In genomic region chr2:152573168-152573567, GRCh38 we compare ENCODE assay signal across 8 cellular contexts.
A peak's percentile ranks its signal among the peaks of the same experiment; 100 is the strongest.
DNase-seq lines count a peak whose midpoint lies in the region; ATAC-seq, FAIRE-seq and TF ChIP-seq lines count a peak whose summit lies in the region.

No MANE protein-coding gene starts in this region.

- no peak; a peak in 1 of 4 replicates for TF ChIP-seq RAD21 in K562 (CRISPR knock-in tag; conservative IDR thresholded peaks at IDR 0.05 in 1 of 2, IDR thresholded peaks at IDR 0.05 in 1 of 2)

- no peaks in the 10 kb centered on the region for H4K20me1 ChIP-seq in K562 (replicated peaks; ENCODE audit: control insufficient read depth, insufficient read depth, low read length)

- H3K4me1 ChIP-seq in K562 (replicated peaks in 1 of 2; ENCODE audit: control insufficient read depth in 2 of 2, insufficient read depth in 2 of 2, low read length in 2 of 2) = peaks cover 0 to 6% of the 10 kb centered on the region in 2 experiments; a peak in 2 of 5 replicates
- H3K4me1 ChIP-seq in ovary (ENCODE audit: insufficient read depth) = peaks cover 5% of the 10 kb centered on the region

- no peaks in the 10 kb centered on the region for H3K79me2 ChIP-seq in K562 (ENCODE audit: control insufficient read depth, insufficient read depth, low read length)

- no peak overlapping the region for H3K4me2 ChIP-seq in K562 (ENCODE audit: insufficient read depth, low read length)

- ATAC-seq in HG02642 (IDR thresholded peaks at IDR 0.05; ENCODE audit: poor library complexity, unreplicated experiment) (peak; percentile 94), K562 (peak; percentile 91)

- H3K36me3 ChIP-seq in K562 (ENCODE audit: control insufficient read depth, insufficient read depth, low read length) (no peaks in the 10 kb centered on the region), ovary (no peaks in the 10 kb centered on the region)

- 1% methylated on average over 4 of the region's 4 CpGs for WGBS in K562 (ENCODE audit: insufficient coverage, low coverage, missing lambda C conversion rate)
- WGBS in ovary, 3 donors = 72 to 81% (median 79%) methylated on average over 4 of the region's 4 CpGs

- H3K4me3 ChIP-seq in K562 (no peak overlapping the region), ovary (no peak overlapping the region)

- TF ChIP-seq POLR2A in K562 (conservative IDR thresholded peaks at IDR 0.05) (no peak), ovary (IDR thresholded peaks at IDR 0.05) (no peak)

- CTCF ChIA-PET in K562 (lab: Yijun Ruan, JAX; ENCODE audit: low intra/inter-chr PET ratio) = interaction anchor here (0.6 kb wide), 1 partner anchor 548 kb away, joined by 3 read pairs; no protein-coding TSS in a partner anchor

- no peak overlapping the region for H3K9ac ChIP-seq in K562 (ENCODE audit: insufficient read depth in 1 of 2, low read depth in 2 of 2, low read length in 2 of 2)

- DNase-seq in NCI-H1694 treated with DMSO at 0.1 percent for 48 hours (lab: John Stamatoyannopoulos, UW) (peak; percentile 35), NCI-H1694 (lab: John Stamatoyannopoulos, UW) (no peak), NOMO-1 (lab: John Stamatoyannopoulos, UW; ENCODE audit: unreplicated experiment in 2 of 2) (peak; percentile 81 to 93), K562 (ENCODE audit: extremely low read depth in 1 of 4, low spot score in 3 of 4) (peak; percentile 20 to 76 (median 45)), non-pigmented ciliary epithelial cell (ENCODE audit: low read depth) (peak; percentile 81), NCI-H128 (lab: John Stamatoyannopoulos, UW; ENCODE audit: unreplicated experiment) (no peak), ovary (no peak)

- no peaks in the 10 kb centered on the region for H3K9me1 ChIP-seq in K562 (ENCODE audit: control insufficient read depth, insufficient read depth, low read length)

- FAIRE-seq in K562 (lab: Jason Lieb, UNC) = peak; percentile 91

- no peaks in the 10 kb centered on the region for H3K9me3 ChIP-seq in K562 (replicated peaks; ENCODE audit: control insufficient read depth, insufficient read depth, low read depth, low read length)
- no peaks in the 10 kb centered on the region for H3K9me3 ChIP-seq in ovary

- POLR2A ChIA-PET in K562 (lab: Yijun Ruan, JAX) = interaction anchor here (0.8 to 1.4 kb wide), 3 partner anchors 9 to 24 kb away, joined by 3 to 4 read pairs (median 4); no protein-coding TSS in a partner anchor

- TF ChIP-seq CTCF in K562 (IDR thresholded peaks at IDR 0.05 in 2 of 3, conservative IDR thresholded peaks at IDR 0.05 in 1 of 3; ENCODE audit: insufficient read depth in 2 of 3, low read depth in 1 of 3, low read length in 3 of 3) = no peak
- TF ChIP-seq CTCF in ovary (IDR thresholded peaks at IDR 0.05) = no peak

- H3K27me3 ChIP-seq in K562 (ENCODE audit: control insufficient read depth in 2 of 2, insufficient read depth in 2 of 2, low read length in 2 of 2) (peaks cover 2 to 4% of the 10 kb centered on the region in 2 experiments; a peak in 3 of 5 replicates), ovary (no peaks in the 10 kb centered on the region)

- H2AFZ ChIP-seq in K562 (ENCODE audit: low read depth, low read length) = no peak overlapping the region

- intact Hi-C loops in K562 (cut with micrococcal nuclease) = no loop called here
- intact Hi-C loops in ovary (cut with DNase I) = no loop called here

- no peak overlapping the region for H3K27ac ChIP-seq in K562 (ENCODE audit: extremely low read depth, low read depth, low read length)
- H3K27ac ChIP-seq in ovary = no peak overlapping the region

- peak; percentile 90 for TF ChIP-seq EP300 in K562 (IDR thresholded peaks at IDR 0.05; ENCODE audit: low read length)
- no peak for TF ChIP-seq EP300 in ovary (IDR thresholded peaks at IDR 0.05)

- in situ Hi-C loops in K562 (cut with MboI) = no loop called here

- BruUV-seq in K562 (replicated peaks; lab: Mats Ljungman, UMichigan) = no TSS peak

TF ChIP-seq in K562, 482 proteins besides CTCF, POLR2A, EP300 and RAD21 (continues in another document):
- TF ChIP-seq HDGF (IDR thresholded peaks at IDR 0.05) (no peak), TFAM (CRISPR knock-in tag; conservative IDR thresholded peaks at IDR 0.05) (no peak), ZNF197 (CRISPR knock-in tag; IDR thresholded peaks at IDR 0.05; ENCODE audit: low read depth) (0 out of 2 replicates have a peak, but pooled peaks have one; percentile 45), ZNF121 (CRISPR knock-in tag; conservative IDR thresholded peaks at IDR 0.05) (no peak), ZNF408 (CRISPR knock-in tag; IDR thresholded peaks at IDR 0.05; ENCODE audit: low read depth) (no peak), PCBP1 (IDR thresholded peaks at IDR 0.05; ENCODE audit: low read depth, low read length, poor library complexity, severe bottlenecking) (no peak), SMAD2 (IDR thresholded peaks at IDR 0.05; ENCODE audit: low read depth, low read length) (no peak), BCOR (IDR thresholded peaks at IDR 0.05) (no peak), ZNF583 (CRISPR knock-in tag; IDR thresholded peaks at IDR 0.05) (no peak), RUNX1 (IDR thresholded peaks at IDR 0.05; ENCODE audit: low read depth) (no peak), MAFG (tag; conservative IDR thresholded peaks at IDR 0.05) (peak; percentile 96), ZNF707 (CRISPR knock-in tag; conservative IDR thresholded peaks at IDR 0.05) (no peak), ZBTB5 (IDR thresholded peaks at IDR 0.05) (no peak), NEUROD1 (IDR thresholded peaks at IDR 0.05; ENCODE audit: borderline replicate concordance, low read depth, low read length, partially characterized antibody) (no peak), POLR2H (tag; IDR thresholded peaks at IDR 0.05; ENCODE audit: low read depth) (peak; percentile 58; the same call in 1 of the 2 replicates), SIX5 (IDR thresholded peaks at IDR 0.05; ENCODE audit: borderline replicate concordance in 1 of 2, insufficient read depth in 1 of 2, low read depth in 1 of 2, low read length in 2 of 2) (no peak), HBP1 (CRISPR knock-in tag; IDR thresholded peaks at IDR 0.05) (no peak), ZNF124 (CRISPR knock-in tag; IDR thresholded peaks at IDR 0.05) (no peak), DEAF1 (CRISPR knock-in tag; IDR thresholded peaks at IDR 0.05) (no peak), ZKSCAN1 (IDR thresholded peaks at IDR 0.05; ENCODE audit: low read depth, low read length) (no peak), LCOR (CRISPR knock-in tag; IDR thresholded peaks at IDR 0.05) (peak; percentile 64; the same call in 1 of the 2 replicates), SIN3B (IDR thresholded peaks at IDR 0.05; ENCODE audit: low read depth) (no peak), ZNF644 (tag; IDR thresholded peaks at IDR 0.05; ENCODE audit: low read depth) (0 out of 2 replicates have a peak, but pooled peaks have one; percentile 43), HMG20B (CRISPR knock-in tag; IDR thresholded peaks at IDR 0.05) (no peak), FOS (IDR thresholded peaks at IDR 0.05; ENCODE audit: extremely low read depth, insufficient read length) (peak; percentile 21), RBM25 (IDR thresholded peaks at IDR 0.05; ENCODE audit: low read depth, low read length, severe bottlenecking) (no peak), RAD51 (IDR thresholded peaks at IDR 0.05; ENCODE audit: borderline replicate concordance, low read depth) (peak; percentile 22; the same call in 1 of the 2 replicates), STAT5A (IDR thresholded peaks at IDR 0.05; ENCODE audit: borderline replicate concordance, low read length) (peak; percentile 57; the same call in 1 of the 2 replicates), EGR1 (conservative IDR thresholded peaks at IDR 0.05) (peak; percentile 78), MECOM (CRISPR knock-in tag; IDR thresholded peaks at IDR 0.05) (peak; percentile 100), PML (IDR thresholded peaks at IDR 0.05; ENCODE audit: low read length) (0 out of 2 replicates have a peak, but pooled peaks have one; percentile 42)

Comparison
In these comparisons a context has a peak if more than half of its experiments do, and no peak if none do; other contexts are left out.
1. DNase-seq: peak in NCI-H1694 treated with DMSO at 0.1 percent for 48 hours (single experiment), NOMO-1 (2 of 2), K562 (4 of 4) and non-pigmented ciliary epithelial cell (single experiment); none in NCI-H1694 (single experiment), NCI-H128 (single experiment) and ovary (0 of 5).